ENCODE assay signal across 8 cellular contexts in the genomic region with DNA sequence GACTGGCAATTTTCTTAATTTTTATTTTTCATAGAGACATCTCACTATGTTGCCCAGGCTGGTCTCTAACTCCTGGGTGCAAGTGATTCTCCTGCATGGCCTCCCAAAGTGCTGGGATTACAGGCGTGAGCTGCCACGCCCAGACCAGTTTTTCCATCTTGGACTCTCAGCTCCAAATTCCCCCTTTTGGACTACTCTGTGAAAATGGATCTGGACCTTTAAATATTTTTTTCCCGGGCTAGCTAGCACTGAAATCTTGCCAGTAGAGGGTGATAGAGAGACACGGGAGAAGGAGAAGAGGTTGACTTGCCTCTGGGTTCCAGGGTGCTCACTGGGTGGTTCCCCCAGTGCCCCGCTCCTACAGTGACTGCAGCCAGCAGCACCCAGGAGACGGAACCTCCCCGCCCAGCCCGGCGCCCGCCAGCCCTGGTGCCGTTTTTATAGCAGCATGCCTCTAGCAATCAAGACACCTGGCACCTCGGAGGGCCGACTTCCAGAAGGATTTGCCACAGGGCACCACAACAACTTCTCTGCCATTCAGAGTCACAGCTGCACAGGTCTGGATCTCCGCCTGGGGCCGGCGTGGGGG.
DNase-seq lines count a peak whose midpoint lies in the region; ATAC-seq, FAIRE-seq and TF ChIP-seq lines count a peak whose summit lies in the region.

No MANE protein-coding gene starts in this region.

- peak; percentile 80 for ATAC-seq in HG02938 (IDR thresholded peaks at IDR 0.05; ENCODE audit: unreplicated experiment)

- peak; percentile 91 for DNase-seq in AG08395 (ENCODE audit: low spot score)
- DNase-seq in GM18507 (ENCODE audit: extremely low spot score, insufficient read length, low read depth) = peak; percentile 79
- peak; percentile 93 for DNase-seq in NCI-H146 (lab: John Stamatoyannopoulos, UW)
- DNase-seq in SW480 (ENCODE audit: low spot score) = peak; percentile 86
- peak; percentile 77 to 80 for DNase-seq in cardiac fibroblast (ENCODE audit: low read depth in 2 of 2)
- peak; percentile 63 for DNase-seq in kidney glomerular epithelial cell (lab: John Stamatoyannopoulos, UW)
- DNase-seq in stimulated activated CD4-positive, alpha-beta T cell treated with anti-CD3 and anti-CD28 coated beads, Interleukin-1b, Interleukin-23, amount 100 ng/mL, for 48 hours = peak; percentile 59

- TF ChIP-seq CTCF in cardiac fibroblast (IDR thresholded peaks at IDR 0.05; ENCODE audit: low read depth, low read length) = peak; percentile 92

- H3K4me3 ChIP-seq in cardiac fibroblast (replicated peaks in 1 of 2; ENCODE audit: low read depth in 2 of 2, low read length in 2 of 2) = peak overlapping the region; percentile 18 to 46

- FAIRE-seq in GM18507 (lab: Jason Lieb, UNC) = peak; percentile 84

Comparison
In these comparisons a context has a peak if more than half of its experiments do, and no peak if none do; other contexts are left out.
1. Peak in every context shown above with its lines: DNase-seq, ATAC-seq and H3K4me3 ChIP-seq.